Comparison of ENCODE assay signal across 1 cellular context in the genomic region with DNA sequence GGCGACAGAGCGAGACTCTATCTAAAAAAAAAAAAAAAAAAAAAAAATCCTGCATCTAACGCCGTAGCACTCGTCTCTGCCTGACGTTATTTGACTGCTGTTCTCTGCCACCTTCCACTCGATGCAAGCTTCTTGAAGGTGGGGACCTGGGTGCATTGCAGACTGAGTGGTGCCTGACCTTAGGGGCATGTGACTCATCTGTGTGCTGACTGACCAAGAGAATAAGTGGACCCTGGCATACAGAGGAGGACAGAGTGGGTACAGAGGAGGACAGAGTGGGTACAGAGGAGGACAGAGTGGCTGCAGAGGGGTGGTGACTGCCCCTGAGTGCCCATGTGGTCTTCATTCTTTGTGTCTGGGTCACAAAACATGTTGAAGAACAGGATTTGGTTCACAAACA.
TF ChIP-seq lines count a peak whose summit lies in the region.

No MANE protein-coding gene starts in this region.

TF ChIP-seq in A549, 52 proteins besides CTCF, POLR2A, EP300 and RAD21 (continued from another document):
- TF ChIP-seq REST (IDR thresholded peaks at IDR 0.05) (no peak), JUN (IDR thresholded peaks at IDR 0.05) (no peak), BHLHE40 (IDR thresholded peaks at IDR 0.05; ENCODE audit: low read depth, low read length) (no peak), RARB (CRISPR knock-in tag; IDR thresholded peaks at IDR 0.05) (no peak), FOSB (CRISPR knock-in tag; IDR thresholded peaks at IDR 0.05) (no peak), HOXB13 (CRISPR knock-in tag; IDR thresholded peaks at IDR 0.05; ENCODE audit: low read depth) (no peak), JUNB (IDR thresholded peaks at IDR 0.05) (no peak), NPAS2 (CRISPR knock-in tag; IDR thresholded peaks at IDR 0.05; ENCODE audit: borderline replicate concordance) (no peak), CBX2 (IDR thresholded peaks at IDR 0.05; ENCODE audit: borderline replicate concordance, low read depth) (no peak), ZSCAN20 (CRISPR knock-in tag; IDR thresholded peaks at IDR 0.05) (no peak), NFE2L2 (conservative IDR thresholded peaks at IDR 0.05; ENCODE audit: low read length) (no peak), GATA3 (IDR thresholded peaks at IDR 0.05; ENCODE audit: borderline replicate concordance) (no peak), PHF8 (IDR thresholded peaks at IDR 0.05; ENCODE audit: borderline replicate concordance, low read depth) (no peak)
- TF ChIP-seq, protein P1, sequence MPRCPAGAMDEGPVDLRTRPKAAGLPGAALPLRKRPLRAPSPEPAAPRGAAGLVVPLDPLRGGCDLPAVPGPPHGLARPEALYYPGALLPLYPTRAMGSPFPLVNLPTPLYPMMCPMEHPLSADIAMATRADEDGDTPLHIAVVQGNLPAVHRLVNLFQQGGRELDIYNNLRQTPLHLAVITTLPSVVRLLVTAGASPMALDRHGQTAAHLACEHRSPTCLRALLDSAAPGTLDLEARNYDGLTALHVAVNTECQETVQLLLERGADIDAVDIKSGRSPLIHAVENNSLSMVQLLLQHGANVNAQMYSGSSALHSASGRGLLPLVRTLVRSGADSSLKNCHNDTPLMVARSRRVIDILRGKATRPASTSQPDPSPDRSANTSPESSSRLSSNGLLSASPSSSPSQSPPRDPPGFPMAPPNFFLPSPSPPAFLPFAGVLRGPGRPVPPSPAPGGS (IDR thresholded peaks at IDR 0.05), result no peak
